1 cellular context compared by ENCODE assay signal in genomic region chr5:179805070-179805528, GRCh38.
TF ChIP-seq lines count a peak whose summit lies in the region.

No MANE protein-coding gene starts in this region.

TF ChIP-seq in H1, 55 proteins besides CTCF, POLR2A, EP300 and RAD21:
- no peak for TF ChIP-seq JUND (IDR thresholded peaks at IDR 0.05; ENCODE audit: low read length)
- no peak for TF ChIP-seq RFX5 (IDR thresholded peaks at IDR 0.05; ENCODE audit: borderline replicate concordance, low read depth, low read length)
- no peak for TF ChIP-seq HDAC6 (IDR thresholded peaks at IDR 0.05; ENCODE audit: low read depth, low read length)
- no peak for TF ChIP-seq MAFK (IDR thresholded peaks at IDR 0.05; ENCODE audit: low read depth, low read length)
- no peak for TF ChIP-seq CHD2 (IDR thresholded peaks at IDR 0.05; ENCODE audit: low read length)
- no peak for TF ChIP-seq TAF7 (optimal IDR thresholded peaks at IDR 0.05; ENCODE audit: borderline replicate concordance, low read depth, low read length)
- TF ChIP-seq BACH1 (IDR thresholded peaks at IDR 0.05; ENCODE audit: low read length), result no peak
- no peak for TF ChIP-seq KDM1A (IDR thresholded peaks at IDR 0.05; ENCODE audit: borderline replicate concordance, low read length)
- TF ChIP-seq GTF2F1 (IDR thresholded peaks at IDR 0.05; ENCODE audit: borderline replicate concordance, low read depth, low read length), result no peak
- TF ChIP-seq ASH2L (IDR thresholded peaks at IDR 0.05; ENCODE audit: low read length), result no peak
- no peak for TF ChIP-seq CHD1 (IDR thresholded peaks at IDR 0.05; ENCODE audit: low read depth, low read length)
- TF ChIP-seq NANOG (IDR thresholded peaks at IDR 0.05; ENCODE audit: insufficient read depth, low read depth, low read length, poor library complexity, severe bottlenecking), result no peak
- no peak for TF ChIP-seq SIN3A (conservative IDR thresholded peaks at IDR 0.05 in 1 of 2, IDR thresholded peaks at IDR 0.05 in 1 of 2; ENCODE audit: low read depth in 1 of 2, low read length in 2 of 2)
- TF ChIP-seq CTBP2 (IDR thresholded peaks at IDR 0.05; ENCODE audit: borderline replicate concordance, insufficient read depth, insufficient read length, low read length), result no peak
- TF ChIP-seq CBX5 (IDR thresholded peaks at IDR 0.05; ENCODE audit: low read depth, low read length), result no peak
- no peak for TF ChIP-seq SP4 (IDR thresholded peaks at IDR 0.05; ENCODE audit: low read length)
- no peak for TF ChIP-seq SAP30 (IDR thresholded peaks at IDR 0.05; ENCODE audit: insufficient read depth, insufficient replicate concordance, low read length)
- no peak for TF ChIP-seq JUN (IDR thresholded peaks at IDR 0.05; ENCODE audit: low read depth, low read length)
- no peak for TF ChIP-seq ZNF274 (IDR thresholded peaks at IDR 0.05; ENCODE audit: borderline replicate concordance, extremely low read depth, low read length)
